Comparison of ENCODE assay signal across 10 cellular contexts in the genomic region with DNA sequence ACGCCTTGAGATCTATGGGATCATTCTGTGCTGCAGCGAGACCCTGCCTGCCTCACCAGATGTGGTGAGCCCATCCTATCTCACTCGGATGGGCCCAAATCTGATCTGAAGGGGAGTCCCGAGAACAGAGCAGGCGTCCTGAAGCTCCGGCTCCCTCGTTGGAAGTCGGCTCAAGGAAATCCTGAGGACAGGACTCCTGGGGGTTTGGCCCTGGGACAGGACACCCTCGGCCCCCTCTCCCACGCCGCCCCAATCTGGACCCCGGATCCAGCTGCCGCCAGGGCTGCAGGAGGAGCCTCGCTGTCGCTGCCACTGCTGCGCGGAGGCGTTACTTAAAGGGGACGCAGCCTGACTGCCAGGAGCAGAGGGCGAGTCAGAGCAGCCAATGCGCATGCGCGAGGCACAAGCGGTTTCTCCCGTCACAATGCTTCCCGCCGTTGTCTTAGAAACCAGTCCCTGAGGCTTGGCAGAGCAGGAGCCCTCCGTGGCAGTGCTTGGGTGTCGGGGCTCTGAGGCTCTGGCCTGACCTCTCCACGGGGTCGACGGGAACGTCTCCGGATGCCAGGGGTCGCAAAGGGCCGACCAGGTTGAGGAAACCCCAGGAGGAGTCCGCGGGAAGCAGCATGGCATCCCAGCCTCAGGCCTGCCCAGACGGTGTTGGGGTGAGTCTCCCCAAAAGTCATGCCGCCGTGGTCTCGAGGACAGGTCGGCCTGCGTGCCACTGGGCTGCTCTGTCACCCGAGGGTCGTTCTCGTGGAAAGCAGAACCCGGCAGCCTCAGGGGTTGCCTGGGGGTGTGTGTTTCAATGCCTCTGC.
DNase-seq lines count a peak whose midpoint lies in the region; ATAC-seq, FAIRE-seq and TF ChIP-seq lines count a peak whose summit lies in the region.
"Had no signal": no experiment of that assay in that cellular context is flagged by ENCODE, and none has a peak within 500 bp of the region (broad histone marks: within the 10 kb centered on the region; RNA-seq: fewer than 3 reads in every experiment).

No MANE protein-coding gene starts in this region.

- intact Hi-C loops in activated naive CD4-positive, alpha-beta T cell treated with anti-CD3 and anti-CD28 coated beads for 36 hours (cut with micrococcal nuclease) = no loop called here

- H3K27ac Mint-ChIP-seq in activated naive CD4-positive, alpha-beta T cell treated with anti-CD3 and anti-CD28 coated beads for 36 hours = no peak overlapping the region
- H3K27ac Mint-ChIP-seq in endothelial cell (ENCODE audit: unreplicated experiment) = no peak overlapping the region
- H3K27ac Mint-ChIP-seq: CD4-positive, CD25-positive, alpha-beta regulatory T cell; T-helper 1 cell treated with Interleukin-12 subunit alpha and Interleukin-12 subunit beta and Interleukin-4 antibody, amounts not matched to agents 30 μg/mL and 1 μg/mL, for 36 hours had no signal

- FAIRE-seq in H54 (lab: Jason Lieb, UNC) = no peak

- TF ChIP-seq POLR2A in H54 (IDR thresholded peaks at IDR 0.05; ENCODE audit: low read depth, low read length) = no peak

- H3K36me3 Mint-ChIP-seq in activated naive CD4-positive, alpha-beta T cell treated with anti-CD3 and anti-CD28 coated beads for 36 hours (ENCODE audit: low read depth) = no peaks in the 10 kb centered on the region
- peaks cover 18% of the 10 kb centered on the region for H3K36me3 Mint-ChIP-seq in endothelial cell (ENCODE audit: low read depth, unreplicated experiment)
- H3K36me3 Mint-ChIP-seq: CD4-positive, CD25-positive, alpha-beta regulatory T cell had no signal

- no peaks in the 10 kb centered on the region for H3K27me3 Mint-ChIP-seq in activated naive CD4-positive, alpha-beta T cell treated with anti-CD3 and anti-CD28 coated beads for 36 hours (ENCODE audit: low read depth)
- H3K27me3 Mint-ChIP-seq in endothelial cell (ENCODE audit: unreplicated experiment) = peaks cover 18% of the 10 kb centered on the region
- H3K27me3 Mint-ChIP-seq: CD4-positive, CD25-positive, alpha-beta regulatory T cell had no signal

- CTCF ChIA-PET in activated naive CD4-positive, alpha-beta T cell treated with anti-CD3 and anti-CD28 coated beads for 36 hours (lab: Charles Lee) = no interaction called here

- no peak overlapping the region for H3K4me3 Mint-ChIP-seq in activated naive CD4-positive, alpha-beta T cell treated with anti-CD3 and anti-CD28 coated beads for 36 hours
- peak overlapping the region; percentile 86 for H3K4me3 Mint-ChIP-seq in endothelial cell (ENCODE audit: unreplicated experiment)
- H3K4me3 Mint-ChIP-seq: CD4-positive, CD25-positive, alpha-beta regulatory T cell; T-helper 1 cell treated with Interleukin-12 subunit alpha and Interleukin-12 subunit beta and Interleukin-4 antibody, amounts not matched to agents 30 μg/mL and 1 μg/mL, for 36 hours had no signal

- H3K9me3 Mint-ChIP-seq in activated naive CD4-positive, alpha-beta T cell treated with anti-CD3 and anti-CD28 coated beads for 36 hours = no peaks in the 10 kb centered on the region
- H3K9me3 Mint-ChIP-seq in endothelial cell (ENCODE audit: unreplicated experiment) = peaks cover 35% of the 10 kb centered on the region

- no peak for ATAC-seq in GM18517 (IDR thresholded peaks at IDR 0.05; ENCODE audit: unreplicated experiment)

- H3K4me1 Mint-ChIP-seq in activated naive CD4-positive, alpha-beta T cell treated with anti-CD3 and anti-CD28 coated beads for 36 hours (ENCODE audit: low read depth) = no peaks in the 10 kb centered on the region
- peaks cover 3% of the 10 kb centered on the region for H3K4me1 Mint-ChIP-seq in endothelial cell (ENCODE audit: unreplicated experiment)
- H3K4me1 Mint-ChIP-seq: CD4-positive, CD25-positive, alpha-beta regulatory T cell had no signal

- no peak for TF ChIP-seq CTCF in endothelial cell (IDR thresholded peaks at IDR 0.05; ENCODE audit: unreplicated experiment)

- peak; percentile 38 for DNase-seq in activated naive CD4-positive, alpha-beta T cell treated with anti-CD3 and anti-CD28 coated beads for 36 hours
- DNase-seq in activated naive CD4-positive, alpha-beta T cell (lab: John Stamatoyannopoulos, UW) = no peak
- peak; percentile 33 for DNase-seq in NCI-H82 treated with DMSO at 0.1 percent for 48 hours (lab: John Stamatoyannopoulos, UW; ENCODE audit: unreplicated experiment)
- DNase-seq in endothelial cell (ENCODE audit: low spot score) = no peak
- peak; percentile 2 to 7 for DNase-seq in stimulated activated CD8-positive, alpha-beta memory T cell treated with anti-CD3 and anti-CD28 coated beads, Interleukin-4, amount 100 ng/mL, for 4 hours (ENCODE audit: low read depth in 2 of 2, low spot score in 1 of 2)
- no peak for DNase-seq in H54 (ENCODE audit: insufficient read length, low spot score)
- no peak for DNase-seq in NAMALWA (ENCODE audit: low spot score)
- DNase-seq: CD4-positive, CD25-positive, alpha-beta regulatory T cell had no signal

Comparison
In these comparisons a context has a peak if more than half of its experiments do, and no peak if none do; other contexts are left out.
1. DNase-seq: peak in activated naive CD4-positive, alpha-beta T cell treated with anti-CD3 and anti-CD28 coated beads for 36 hours (single experiment), NCI-H82 treated with DMSO at 0.1 percent for 48 hours (single experiment) and stimulated activated CD8-positive, alpha-beta memory T cell treated with anti-CD3 and anti-CD28 coated beads, Interleukin-4, amount 100 ng/mL, for 4 hours (2 of 2); none in activated naive CD4-positive, alpha-beta T cell (0 of 4), endothelial cell (single experiment), H54 (single experiment) and NAMALWA (single experiment).